Comparison of ENCODE assay signal across 1 cellular context in the genomic region with DNA sequence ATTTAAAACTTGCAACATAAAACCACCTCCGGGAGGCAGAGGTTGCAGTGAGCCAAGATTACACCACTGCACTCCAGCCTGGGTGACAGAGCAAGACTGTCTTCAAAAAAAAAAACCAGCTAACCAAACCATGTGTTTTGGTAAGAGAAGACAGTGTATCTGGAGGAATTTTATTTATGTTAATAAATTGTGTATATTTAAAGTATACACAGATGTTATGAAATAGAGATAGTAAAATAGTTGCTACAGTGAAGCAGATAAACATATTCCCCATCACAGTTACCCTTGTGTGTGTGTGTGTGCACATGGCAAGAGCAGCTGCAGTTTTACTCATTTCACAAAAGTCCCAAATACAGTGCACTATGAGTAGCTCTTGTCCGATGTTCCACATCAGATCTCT.
TF ChIP-seq lines count a peak whose summit lies in the region.

No MANE protein-coding gene starts in this region.

TF ChIP-seq in GM23338, 12 proteins besides CTCF, POLR2A, EP300 and RAD21:
- no peak for TF ChIP-seq STAT1 (IDR thresholded peaks at IDR 0.05; ENCODE audit: unreplicated experiment)
- TF ChIP-seq NANOG (IDR thresholded peaks at IDR 0.05; ENCODE audit: borderline replicate concordance): no peak
- TF ChIP-seq, protein P1, sequence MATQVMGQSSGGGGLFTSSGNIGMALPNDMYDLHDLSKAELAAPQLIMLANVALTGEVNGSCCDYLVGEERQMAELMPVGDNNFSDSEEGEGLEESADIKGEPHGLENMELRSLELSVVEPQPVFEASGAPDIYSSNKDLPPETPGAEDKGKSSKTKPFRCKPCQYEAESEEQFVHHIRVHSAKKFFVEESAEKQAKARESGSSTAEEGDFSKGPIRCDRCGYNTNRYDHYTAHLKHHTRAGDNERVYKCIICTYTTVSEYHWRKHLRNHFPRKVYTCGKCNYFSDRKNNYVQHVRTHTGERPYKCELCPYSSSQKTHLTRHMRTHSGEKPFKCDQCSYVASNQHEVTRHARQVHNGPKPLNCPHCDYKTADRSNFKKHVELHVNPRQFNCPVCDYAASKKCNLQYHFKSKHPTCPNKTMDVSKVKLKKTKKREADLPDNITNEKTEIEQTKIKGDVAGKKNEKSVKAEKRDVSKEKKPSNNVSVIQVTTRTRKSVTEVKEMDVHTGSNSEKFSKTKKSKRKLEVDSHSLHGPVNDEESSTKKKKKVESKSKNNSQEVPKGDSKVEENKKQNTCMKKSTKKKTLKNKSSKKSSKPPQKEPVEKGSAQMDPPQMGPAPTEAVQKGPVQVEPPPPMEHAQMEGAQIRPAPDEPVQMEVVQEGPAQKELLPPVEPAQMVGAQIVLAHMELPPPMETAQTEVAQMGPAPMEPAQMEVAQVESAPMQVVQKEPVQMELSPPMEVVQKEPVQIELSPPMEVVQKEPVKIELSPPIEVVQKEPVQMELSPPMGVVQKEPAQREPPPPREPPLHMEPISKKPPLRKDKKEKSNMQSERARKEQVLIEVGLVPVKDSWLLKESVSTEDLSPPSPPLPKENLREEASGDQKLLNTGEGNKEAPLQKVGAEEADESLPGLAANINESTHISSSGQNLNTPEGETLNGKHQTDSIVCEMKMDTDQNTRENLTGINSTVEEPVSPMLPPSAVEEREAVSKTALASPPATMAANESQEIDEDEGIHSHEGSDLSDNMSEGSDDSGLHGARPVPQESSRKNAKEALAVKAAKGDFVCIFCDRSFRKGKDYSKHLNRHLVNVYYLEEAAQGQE (IDR thresholded peaks at IDR 0.05; ENCODE audit: unreplicated experiment): no peak
- TF ChIP-seq EZH2phosphoT487 (IDR thresholded peaks at IDR 0.05; ENCODE audit: unreplicated experiment): no peak
- TF ChIP-seq JUNB (IDR thresholded peaks at IDR 0.05; ENCODE audit: unreplicated experiment): no peak
- TF ChIP-seq, protein P2, sequence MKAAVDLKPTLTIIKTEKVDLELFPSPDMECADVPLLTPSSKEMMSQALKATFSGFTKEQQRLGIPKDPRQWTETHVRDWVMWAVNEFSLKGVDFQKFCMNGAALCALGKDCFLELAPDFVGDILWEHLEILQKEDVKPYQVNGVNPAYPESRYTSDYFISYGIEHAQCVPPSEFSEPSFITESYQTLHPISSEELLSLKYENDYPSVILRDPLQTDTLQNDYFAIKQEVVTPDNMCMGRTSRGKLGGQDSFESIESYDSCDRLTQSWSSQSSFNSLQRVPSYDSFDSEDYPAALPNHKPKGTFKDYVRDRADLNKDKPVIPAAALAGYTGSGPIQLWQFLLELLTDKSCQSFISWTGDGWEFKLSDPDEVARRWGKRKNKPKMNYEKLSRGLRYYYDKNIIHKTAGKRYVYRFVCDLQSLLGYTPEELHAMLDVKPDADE (IDR thresholded peaks at IDR 0.05): no peak
- TF ChIP-seq, protein P3, sequence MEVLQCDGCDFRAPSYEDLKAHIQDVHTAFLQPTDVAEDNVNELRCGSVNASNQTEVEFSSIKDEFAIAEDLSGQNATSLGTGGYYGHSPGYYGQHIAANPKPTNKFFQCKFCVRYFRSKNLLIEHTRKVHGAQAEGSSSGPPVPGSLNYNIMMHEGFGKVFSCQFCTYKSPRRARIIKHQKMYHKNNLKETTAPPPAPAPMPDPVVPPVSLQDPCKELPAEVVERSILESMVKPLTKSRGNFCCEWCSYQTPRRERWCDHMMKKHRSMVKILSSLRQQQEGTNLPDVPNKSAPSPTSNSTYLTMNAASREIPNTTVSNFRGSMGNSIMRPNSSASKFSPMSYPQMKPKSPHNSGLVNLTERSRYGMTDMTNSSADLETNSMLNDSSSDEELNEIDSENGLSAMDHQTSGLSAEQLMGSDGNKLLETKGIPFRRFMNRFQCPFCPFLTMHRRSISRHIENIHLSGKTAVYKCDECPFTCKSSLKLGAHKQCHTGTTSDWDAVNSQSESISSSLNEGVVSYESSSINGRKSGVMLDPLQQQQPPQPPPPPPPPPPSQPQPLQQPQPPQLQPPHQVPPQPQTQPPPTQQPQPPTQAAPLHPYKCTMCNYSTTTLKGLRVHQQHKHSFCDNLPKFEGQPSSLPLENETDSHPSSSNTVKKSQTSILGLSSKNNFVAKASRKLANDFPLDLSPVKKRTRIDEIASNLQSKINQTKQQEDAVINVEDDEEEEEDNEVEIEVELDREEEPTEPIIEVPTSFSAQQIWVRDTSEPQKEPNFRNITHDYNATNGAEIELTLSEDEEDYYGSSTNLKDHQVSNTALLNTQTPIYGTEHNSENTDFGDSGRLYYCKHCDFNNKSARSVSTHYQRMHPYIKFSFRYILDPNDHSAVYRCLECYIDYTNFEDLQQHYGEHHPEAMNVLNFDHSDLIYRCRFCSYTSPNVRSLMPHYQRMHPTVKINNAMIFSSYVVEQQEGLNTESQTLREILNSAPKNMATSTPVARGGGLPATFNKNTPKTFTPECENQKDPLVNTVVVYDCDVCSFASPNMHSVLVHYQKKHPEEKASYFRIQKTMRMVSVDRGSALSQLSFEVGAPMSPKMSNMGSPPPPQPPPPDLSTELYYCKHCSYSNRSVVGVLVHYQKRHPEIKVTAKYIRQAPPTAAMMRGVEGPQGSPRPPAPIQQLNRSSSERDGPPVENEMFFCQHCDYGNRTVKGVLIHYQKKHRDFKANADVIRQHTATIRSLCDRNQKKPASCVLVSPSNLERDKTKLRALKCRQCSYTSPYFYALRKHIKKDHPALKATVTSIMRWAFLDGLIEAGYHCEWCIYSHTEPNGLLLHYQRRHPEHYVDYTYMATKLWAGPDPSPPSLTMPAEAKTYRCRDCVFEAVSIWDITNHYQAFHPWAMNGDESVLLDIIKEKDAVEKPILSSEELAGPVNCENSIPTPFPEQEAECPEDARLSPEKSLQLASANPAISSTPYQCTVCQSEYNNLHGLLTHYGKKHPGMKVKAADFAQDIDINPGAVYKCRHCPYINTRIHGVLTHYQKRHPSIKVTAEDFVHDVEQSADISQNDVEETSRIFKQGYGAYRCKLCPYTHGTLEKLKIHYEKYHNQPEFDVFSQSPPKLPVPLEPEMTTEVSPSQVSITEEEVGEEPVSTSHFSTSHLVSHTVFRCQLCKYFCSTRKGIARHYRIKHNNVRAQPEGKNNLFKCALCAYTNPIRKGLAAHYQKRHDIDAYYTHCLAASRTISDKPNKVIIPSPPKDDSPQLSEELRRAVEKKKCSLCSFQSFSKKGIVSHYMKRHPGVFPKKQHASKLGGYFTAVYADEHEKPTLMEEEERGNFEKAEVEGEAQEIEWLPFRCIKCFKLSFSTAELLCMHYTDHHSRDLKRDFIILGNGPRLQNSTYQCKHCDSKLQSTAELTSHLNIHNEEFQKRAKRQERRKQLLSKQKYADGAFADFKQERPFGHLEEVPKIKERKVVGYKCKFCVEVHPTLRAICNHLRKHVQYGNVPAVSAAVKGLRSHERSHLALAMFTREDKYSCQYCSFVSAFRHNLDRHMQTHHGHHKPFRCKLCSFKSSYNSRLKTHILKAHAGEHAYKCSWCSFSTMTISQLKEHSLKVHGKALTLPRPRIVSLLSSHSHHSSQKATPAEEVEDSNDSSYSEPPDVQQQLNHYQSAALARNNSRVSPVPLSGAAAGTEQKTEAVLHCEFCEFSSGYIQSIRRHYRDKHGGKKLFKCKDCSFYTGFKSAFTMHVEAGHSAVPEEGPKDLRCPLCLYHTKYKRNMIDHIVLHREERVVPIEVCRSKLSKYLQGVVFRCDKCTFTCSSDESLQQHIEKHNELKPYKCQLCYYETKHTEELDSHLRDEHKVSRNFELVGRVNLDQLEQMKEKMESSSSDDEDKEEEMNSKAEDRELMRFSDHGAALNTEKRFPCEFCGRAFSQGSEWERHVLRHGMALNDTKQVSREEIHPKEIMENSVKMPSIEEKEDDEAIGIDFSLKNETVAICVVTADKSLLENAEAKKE (CRISPR knock-in tag; IDR thresholded peaks at IDR 0.05): no peak
- no peak for TF ChIP-seq POLR2AphosphoS5 (IDR thresholded peaks at IDR 0.05; ENCODE audit: low read depth)
- TF ChIP-seq ZNF331 (CRISPR knock-in tag; IDR thresholded peaks at IDR 0.05; ENCODE audit: low read depth): no peak
- TF ChIP-seq EZH2 (IDR thresholded peaks at IDR 0.05; ENCODE audit: low read depth, unreplicated experiment): no peak
- TF ChIP-seq ZNF114 (CRISPR knock-in tag; IDR thresholded peaks at IDR 0.05): no peak
- no peak for TF ChIP-seq CREB1 (CRISPR knock-in tag; IDR thresholded peaks at IDR 0.05; ENCODE audit: low read depth)
